Comparison of ENCODE assay signal across 10 cellular contexts in the genomic region with DNA sequence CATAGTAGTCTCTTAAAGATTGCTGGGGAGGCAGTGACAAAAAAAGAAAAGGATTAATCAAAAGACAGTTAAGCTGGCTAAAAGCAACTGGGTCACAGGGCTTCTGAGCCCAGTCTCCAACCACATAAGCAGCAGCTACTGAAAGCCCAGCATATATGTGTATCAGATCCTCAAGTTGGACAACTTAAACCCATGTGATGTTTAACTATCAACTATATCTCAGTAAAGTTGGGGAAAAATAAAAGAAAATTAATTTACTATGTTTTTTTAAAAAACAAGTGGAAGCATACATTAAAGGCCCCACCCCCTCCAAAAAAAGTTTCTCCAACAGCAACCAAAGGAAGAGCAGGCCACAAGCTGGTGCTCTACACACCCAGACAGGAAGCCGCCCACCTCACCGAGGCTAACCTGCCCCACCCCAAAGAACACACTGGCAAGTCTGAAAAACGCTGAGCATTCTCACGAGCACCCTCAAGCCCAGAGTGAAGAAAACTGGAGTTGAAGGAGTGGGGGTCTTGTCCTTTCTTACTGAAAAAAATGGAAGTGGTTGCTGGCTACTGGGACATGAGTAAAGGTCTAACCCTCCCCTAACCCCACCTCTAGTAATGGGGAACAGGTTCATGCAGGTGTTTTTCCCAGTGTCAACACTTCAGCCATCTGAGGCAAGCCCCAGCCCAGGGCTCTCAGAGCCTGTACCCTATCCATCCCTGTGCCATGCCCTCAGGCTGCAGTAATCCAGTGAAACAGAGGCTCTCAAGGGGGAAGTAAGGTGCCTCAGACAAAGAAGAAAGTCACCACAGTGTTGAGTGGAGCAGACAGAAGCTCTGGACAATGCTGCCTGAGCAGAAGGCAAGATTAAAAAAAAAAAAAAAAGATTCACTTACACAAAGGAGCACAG.
DNase-seq lines count a peak whose midpoint lies in the region; ATAC-seq and TF ChIP-seq lines count a peak whose summit lies in the region.
"Had no signal": no experiment of that assay in that cellular context is flagged by ENCODE, and none has a peak within 500 bp of the region (broad histone marks: within the 10 kb centered on the region; RNA-seq: fewer than 3 reads in every experiment).

No MANE protein-coding gene starts in this region.

- peaks cover 4% of the 10 kb centered on the region for H3K36me3 Mint-ChIP-seq in T-helper 2 cell treated with Interferon-gamma antibody and Interleukin-4, amounts not matched to agents 5 μg/mL and 100 μg/mL, for 36 hours (ENCODE audit: low read depth)
- peaks cover 8% of the 10 kb centered on the region for H3K36me3 Mint-ChIP-seq in activated naive CD4-positive, alpha-beta T cell treated with anti-CD3 and anti-CD28 coated beads, Interleukin-2, amount 10 ng/mL, durations not matched to agents 7 days and 5 days

- peak overlapping the region; percentile 69 for H3K27ac Mint-ChIP-seq in T-helper 2 cell treated with Interferon-gamma antibody and Interleukin-4, amounts not matched to agents 5 μg/mL and 100 μg/mL, for 36 hours
- H3K27ac Mint-ChIP-seq in activated naive CD4-positive, alpha-beta T cell treated with anti-CD3 and anti-CD28 coated beads, Interleukin-2, amount 10 ng/mL, durations not matched to agents 7 days and 5 days, result peak overlapping the region; percentile 91

- H3K4me1 ChIP-seq in gastroesophageal sphincter, result no peaks in the 10 kb centered on the region

- peak overlapping the region; percentile 53 for H3K4me3 Mint-ChIP-seq in T-helper 2 cell treated with Interferon-gamma antibody and Interleukin-4, amounts not matched to agents 5 μg/mL and 100 μg/mL, for 36 hours
- peak overlapping the region; percentile 18 for H3K4me3 Mint-ChIP-seq in activated naive CD4-positive, alpha-beta T cell treated with anti-CD3 and anti-CD28 coated beads, Interleukin-2, amount 10 ng/mL, durations not matched to agents 7 days and 5 days

- H3K36me3 ChIP-seq in gastroesophageal sphincter, result no peaks in the 10 kb centered on the region
- H3K36me3 ChIP-seq: neutrophil had no signal

- no peak overlapping the region for H3K4me3 ChIP-seq in gastroesophageal sphincter

- no peaks in the 10 kb centered on the region for H3K9me3 ChIP-seq in gastroesophageal sphincter
- H3K9me3 ChIP-seq: neutrophil had no signal

- ATAC-seq in GM18511 (IDR thresholded peaks at IDR 0.05; ENCODE audit: unreplicated experiment) (peak; percentile 59), gastroesophageal sphincter (no peak)

- H3K27me3 ChIP-seq in gastroesophageal sphincter, result no peaks in the 10 kb centered on the region
- H3K27me3 ChIP-seq: neutrophil had no signal

- no peak overlapping the region for H3K27ac ChIP-seq in gastroesophageal sphincter
- H3K27ac ChIP-seq: neutrophil had no signal

- no peak for TF ChIP-seq CTCF in gastroesophageal sphincter (IDR thresholded peaks at IDR 0.05)

- H3K9me3 Mint-ChIP-seq in T-helper 2 cell treated with Interferon-gamma antibody and Interleukin-4, amounts not matched to agents 5 μg/mL and 100 μg/mL, for 36 hours, result no peaks in the 10 kb centered on the region
- H3K9me3 Mint-ChIP-seq in activated naive CD4-positive, alpha-beta T cell treated with anti-CD3 and anti-CD28 coated beads, Interleukin-2, amount 10 ng/mL, durations not matched to agents 7 days and 5 days, result peaks cover 4% of the 10 kb centered on the region

- no peak for TF ChIP-seq POLR2A in gastroesophageal sphincter (IDR thresholded peaks at IDR 0.05)

- no CpG with 5 or more reads among the region's 4 CpGs for WGBS in gastroesophageal sphincter (ENCODE audit: low coverage in 1 of 2), 2 donors

- TF ChIP-seq EP300 in gastroesophageal sphincter (IDR thresholded peaks at IDR 0.05), result no peak

- CTCF ChIA-PET in activated naive CD4-positive, alpha-beta T cell treated with anti-CD3 and anti-CD28 coated beads, Interleukin-2, amount 10 ng/mL, durations not matched to agents 7 days and 5 days (lab: Charles Lee), result interaction anchor here (1.2 kb wide), 1 partner anchor 15 kb away, joined by 5 read pairs; no protein-coding TSS in a partner anchor

- peak; percentile 30 for DNase-seq in T-helper 2 cell treated with Interferon-gamma antibody and Interleukin-4, amounts not matched to agents 5 μg/mL and 100 μg/mL, for 36 hours (ENCODE audit: low spot score)
- peak; percentile 78 for DNase-seq in activated naive CD4-positive, alpha-beta T cell treated with anti-CD3 and anti-CD28 coated beads, Interleukin-2, amount 10 ng/mL, durations not matched to agents 7 days and 5 days
- peak; percentile 21 for DNase-seq in stimulated activated CD8-positive, alpha-beta memory T cell treated with anti-CD3 and anti-CD28 coated beads, Interleukin-12 subunit alpha, Interleukin-12 subunit beta, amount 100 ng/mL, for 4 hours (ENCODE audit: low read depth)
- DNase-seq in activated CD4-positive, CD25-positive, alpha-beta regulatory T cell treated with anti-CD3 and anti-CD28 coated beads, Interleukin-2, amount 50 U/mL, for 72 hours, result no peak
- no peak for DNase-seq in nucleus accumbens (lab: John Stamatoyannopoulos, UW)
- no peak for DNase-seq in DMS153 treated with DMSO at 0.1 percent for 48 hours (lab: John Stamatoyannopoulos, UW; ENCODE audit: unreplicated experiment)
- DNase-seq: NCI-H1930 had no signal

- H3K4me1 Mint-ChIP-seq in T-helper 2 cell treated with Interferon-gamma antibody and Interleukin-4, amounts not matched to agents 5 μg/mL and 100 μg/mL, for 36 hours (ENCODE audit: low read depth), result peaks cover 34% of the 10 kb centered on the region
- peaks cover 62% of the 10 kb centered on the region for H3K4me1 Mint-ChIP-seq in activated naive CD4-positive, alpha-beta T cell treated with anti-CD3 and anti-CD28 coated beads, Interleukin-2, amount 10 ng/mL, durations not matched to agents 7 days and 5 days

- H3K27me3 Mint-ChIP-seq in T-helper 2 cell treated with Interferon-gamma antibody and Interleukin-4, amounts not matched to agents 5 μg/mL and 100 μg/mL, for 36 hours (ENCODE audit: low read depth), result peaks cover 38% of the 10 kb centered on the region
- H3K27me3 Mint-ChIP-seq in activated naive CD4-positive, alpha-beta T cell treated with anti-CD3 and anti-CD28 coated beads, Interleukin-2, amount 10 ng/mL, durations not matched to agents 7 days and 5 days, result peaks cover 26% of the 10 kb centered on the region

Comparison
In these comparisons a context has a peak if more than half of its experiments do, and no peak if none do; other contexts are left out.
1. DNase-seq: peak in T-helper 2 cell treated with Interferon-gamma antibody and Interleukin-4, amounts not matched to agents 5 μg/mL and 100 μg/mL, for 36 hours (single experiment), activated naive CD4-positive, alpha-beta T cell treated with anti-CD3 and anti-CD28 coated beads, Interleukin-2, amount 10 ng/mL, durations not matched to agents 7 days and 5 days (single experiment) and stimulated activated CD8-positive, alpha-beta memory T cell treated with anti-CD3 and anti-CD28 coated beads, Interleukin-12 subunit alpha, Interleukin-12 subunit beta, amount 100 ng/mL, for 4 hours (single experiment); none in activated CD4-positive, CD25-positive, alpha-beta regulatory T cell treated with anti-CD3 and anti-CD28 coated beads, Interleukin-2, amount 50 U/mL, for 72 hours (single experiment), nucleus accumbens (0 of 56) and DMS153 treated with DMSO at 0.1 percent for 48 hours (single experiment).